ENCODE assay signal across 8 cellular contexts in genomic region chr2:216082388-216082733, GRCh38.
DNase-seq lines count a peak whose midpoint lies in the region; ATAC-seq and TF ChIP-seq lines count a peak whose summit lies in the region.

No MANE protein-coding gene starts in this region.

- DNase-seq in NCI-H2227 (lab: John Stamatoyannopoulos, UW; ENCODE audit: unreplicated experiment) (peak; percentile 39), NCI-H2227 treated with DMSO at 0.1 percent for 48 hours (lab: John Stamatoyannopoulos, UW) (no peak), foreskin fibroblast (no peak), skeletal muscle cell (ENCODE audit: low read depth) (no peak), COLO829 (ENCODE audit: low spot score) (no peak)

- ATAC-seq in SK-N-SH treated with all-trans-retinoic acid at 6 μM for 48 hours (peak; percentile 72), HG03108 (IDR thresholded peaks at IDR 0.05; ENCODE audit: unreplicated experiment) (no peak), GM19463 (IDR thresholded peaks at IDR 0.05; ENCODE audit: unreplicated experiment) (no peak)

- TF ChIP-seq CTCF in foreskin fibroblast (IDR thresholded peaks at IDR 0.05; ENCODE audit: low read depth, low read length), result no peak

- H3K4me3 ChIP-seq in foreskin fibroblast (ENCODE audit: low read depth in 1 of 2, low read length in 2 of 2) (peak overlapping the region; percentile 68 to 73), skeletal muscle cell (ENCODE audit: low read depth, low read length) (peak overlapping the region; percentile 74)

TF ChIP-seq in SK-N-SH treated with all-trans-retinoic acid at 6 μM for 48 hours, 23 proteins besides CTCF, POLR2A, EP300 and RAD21:
- no peak for TF ChIP-seq GLIS3 (CRISPR knock-in tag; IDR thresholded peaks at IDR 0.05)
- no peak for TF ChIP-seq ZNF70 (CRISPR knock-in tag; IDR thresholded peaks at IDR 0.05)
- no peak for TF ChIP-seq CREB5 (CRISPR knock-in tag; IDR thresholded peaks at IDR 0.05; ENCODE audit: low read depth)
- no peak for TF ChIP-seq ESRRG (CRISPR knock-in tag; IDR thresholded peaks at IDR 0.05)
- TF ChIP-seq POU6F1 (CRISPR knock-in tag; IDR thresholded peaks at IDR 0.05; ENCODE audit: borderline replicate concordance, low read depth), result no peak
- no peak for TF ChIP-seq TCF4 (CRISPR knock-in tag; IDR thresholded peaks at IDR 0.05; ENCODE audit: borderline replicate concordance)
- no peak for TF ChIP-seq TOX (CRISPR knock-in tag; IDR thresholded peaks at IDR 0.05; ENCODE audit: borderline replicate concordance)
- TF ChIP-seq OSR1 (CRISPR knock-in tag; IDR thresholded peaks at IDR 0.05), result no peak
- TF ChIP-seq CSDC2 (CRISPR knock-in tag; IDR thresholded peaks at IDR 0.05), result no peak
